In the genomic region with DNA sequence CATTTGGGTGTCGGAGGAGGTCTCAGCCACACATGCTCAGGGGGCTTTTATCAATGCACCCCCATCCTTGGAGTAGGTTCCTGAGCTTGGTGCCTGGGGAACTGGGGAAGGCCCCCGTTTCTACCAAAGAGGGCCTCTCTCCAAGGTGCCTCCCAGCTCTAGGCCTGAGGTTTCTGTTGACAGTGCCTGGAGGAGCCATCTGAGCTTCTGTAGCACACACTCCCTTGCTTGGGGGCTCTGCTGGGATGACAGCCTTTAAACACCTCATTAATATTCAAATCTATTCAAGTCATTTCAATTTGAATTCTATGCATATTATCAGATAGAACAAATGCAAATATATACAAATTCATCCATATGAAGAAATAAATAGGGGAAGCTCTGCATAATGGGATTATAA, we compare ENCODE assay signal across 31 cellular contexts. TPM values are rescaled to one million over a fixed set of nuclear protein-coding genes. Genes with fewer than 3 reads are reported as not detected.
"Had no signal": no experiment of that assay in that cellular context is flagged by ENCODE, and none has a peak within 500 bp of the region (broad histone marks: within the 10 kb centered on the region; RNA-seq: fewer than 3 reads in every experiment).

No MANE protein-coding gene starts in this region.

- H3K4me3 ChIP-seq: colonic mucosa, esophagus squamous epithelium, gastroesophageal sphincter, heart right ventricle had no signal

- H3K4me1 ChIP-seq: colonic mucosa, esophagus squamous epithelium, gastroesophageal sphincter, heart right ventricle had no signal

- H3K9me3 ChIP-seq: colonic mucosa, esophagus squamous epithelium, gastroesophageal sphincter had no signal

- H3K27ac ChIP-seq: brain microvascular endothelial cell, colonic mucosa, esophagus squamous epithelium, gastroesophageal sphincter, heart right ventricle, WERI-Rb-1 had no signal

- H3K36me3 ChIP-seq: brain microvascular endothelial cell, colonic mucosa, esophagus squamous epithelium, gastroesophageal sphincter, heart right ventricle, WERI-Rb-1 had no signal

- DNase-seq: activated B cell treated with CpG ODN at 0.5 μM for 24 hours; activated CD4-positive, alpha-beta memory T cell treated with anti-CD3 and anti-CD28 coated beads for 36 hours; activated CD4-positive, alpha-beta T cell treated with anti-CD3 and anti-CD28 coated beads for 36 hours; activated CD4-positive, alpha-beta T cell treated with anti-CD3 and anti-CD28 coated beads, Interleukin-2, amount 10 ng/mL, durations not matched to agents 24 days and 14 days; activated CD4-positive, CD25-positive, alpha-beta regulatory T cell treated with anti-CD3 and anti-CD28 coated beads, Interleukin-2, amount 50 U/mL, for 72 hours; activated CD8-positive, alpha-beta memory T cell treated with anti-CD3 and anti-CD28 coated beads, Interleukin-2, amount 10 ng/mL, durations not matched to agents 7 days and 5 days; activated CD8-positive, alpha-beta memory T cell treated with anti-CD3 and anti-CD28 coated beads, Interleukin-2, amount 50 U/mL, for 48 hours; activated CD8-positive, alpha-beta T cell treated with anti-CD3 and anti-CD28 coated beads, Interleukin-2, amount 10 ng/mL, durations not matched to agents 7 days and 5 days; activated gamma-delta T cell; activated naive CD4-positive, alpha-beta T cell; activated naive CD4-positive, alpha-beta T cell treated with anti-CD3 and anti-CD28 coated beads, Interleukin-2, amount 10 ng/mL, durations not matched to agents 7 days and 5 days; activated naive CD8-positive, alpha-beta T cell treated with anti-CD3 and anti-CD28 coated beads, Interleukin-2, amount 10 ng/mL, durations not matched to agents 7 days and 5 days; activated T-cell treated with anti-CD3 and anti-CD28 coated beads for 4 hours; activated T-cell treated with anti-CD3 and anti-CD28 coated beads, Interleukin-2, amount 50 U/mL, for 24 hours; activated T-cell treated with anti-CD3 and anti-CD28 coated beads, Interleukin-2, amount 50 U/mL, for 72 hours; anterior cingulate cortex; brain microvascular endothelial cell; colonic mucosa; effector memory CD8-positive, alpha-beta T cell; esophagus squamous epithelium; foreskin melanocyte; heart right ventricle; T-helper 1 cell; T-helper 17 cell; T1000; WERI-Rb-1 had no signal

- H3K27me3 ChIP-seq: brain microvascular endothelial cell, colonic mucosa had no signal

- ATAC-seq: activated CD4-positive, alpha-beta T cell treated with anti-CD3 and anti-CD28 coated beads for 36 hours; activated CD8-positive, alpha-beta memory T cell treated with anti-CD3 and anti-CD28 coated beads, Interleukin-2, amount 10 ng/mL, durations not matched to agents 7 days and 5 days; activated CD8-positive, alpha-beta T cell treated with anti-CD3 and anti-CD28 coated beads, Interleukin-2, amount 10 ng/mL, durations not matched to agents 7 days and 5 days; activated naive CD4-positive, alpha-beta T cell treated with anti-CD3 and anti-CD28 coated beads, Interleukin-2, amount 50 U/mL, for 72 hours; activated T-cell treated with anti-CD3 and anti-CD28 coated beads, Interleukin-2, amount 50 U/mL, for 72 hours; effector memory CD8-positive, alpha-beta T cell; gastroesophageal sphincter; heart right ventricle; T-helper 17 cell had no signal

RNA-seq across cellular contexts. Expression of gene KIRREL3, which starts 18.9 kb away (rescaled TPM):
- total RNA-seq: activated B cell treated with CpG ODN at 0.5 μM for 24 hours; activated CD4-positive, alpha-beta memory T cell treated with anti-CD3 and anti-CD28 coated beads for 36 hours; activated CD4-positive, alpha-beta T cell treated with anti-CD3 and anti-CD28 coated beads for 36 hours; activated CD4-positive, alpha-beta T cell treated with anti-CD3 and anti-CD28 coated beads, Interleukin-2, amount 10 ng/mL, durations not matched to agents 24 days and 14 days; activated CD8-positive, alpha-beta memory T cell treated with anti-CD3 and anti-CD28 coated beads for 36 hours; activated CD8-positive, alpha-beta memory T cell treated with anti-CD3 and anti-CD28 coated beads, Interleukin-2, amount 10 ng/mL, durations not matched to agents 7 days and 5 days; activated CD8-positive, alpha-beta T cell treated with anti-CD3 and anti-CD28 coated beads, Interleukin-2, amount 10 ng/mL, durations not matched to agents 7 days and 5 days; activated naive CD4-positive, alpha-beta T cell treated with anti-CD3 and anti-CD28 coated beads, Interleukin-2, amount 50 U/mL, for 72 hours; activated naive CD8-positive, alpha-beta T cell treated with anti-CD3 and anti-CD28 coated beads, Interleukin-2, amount 10 ng/mL, durations not matched to agents 7 days and 5 days; activated T-cell treated with anti-CD3 and anti-CD28 coated beads, Interleukin-2, amount 50 U/mL, for 72 hours; bronchial epithelial cell; dermis microvascular lymphatic vessel endothelial cell; T-helper 17 cell had no signal
